ENCODE assay signal across 8 cellular contexts in the genomic region with DNA sequence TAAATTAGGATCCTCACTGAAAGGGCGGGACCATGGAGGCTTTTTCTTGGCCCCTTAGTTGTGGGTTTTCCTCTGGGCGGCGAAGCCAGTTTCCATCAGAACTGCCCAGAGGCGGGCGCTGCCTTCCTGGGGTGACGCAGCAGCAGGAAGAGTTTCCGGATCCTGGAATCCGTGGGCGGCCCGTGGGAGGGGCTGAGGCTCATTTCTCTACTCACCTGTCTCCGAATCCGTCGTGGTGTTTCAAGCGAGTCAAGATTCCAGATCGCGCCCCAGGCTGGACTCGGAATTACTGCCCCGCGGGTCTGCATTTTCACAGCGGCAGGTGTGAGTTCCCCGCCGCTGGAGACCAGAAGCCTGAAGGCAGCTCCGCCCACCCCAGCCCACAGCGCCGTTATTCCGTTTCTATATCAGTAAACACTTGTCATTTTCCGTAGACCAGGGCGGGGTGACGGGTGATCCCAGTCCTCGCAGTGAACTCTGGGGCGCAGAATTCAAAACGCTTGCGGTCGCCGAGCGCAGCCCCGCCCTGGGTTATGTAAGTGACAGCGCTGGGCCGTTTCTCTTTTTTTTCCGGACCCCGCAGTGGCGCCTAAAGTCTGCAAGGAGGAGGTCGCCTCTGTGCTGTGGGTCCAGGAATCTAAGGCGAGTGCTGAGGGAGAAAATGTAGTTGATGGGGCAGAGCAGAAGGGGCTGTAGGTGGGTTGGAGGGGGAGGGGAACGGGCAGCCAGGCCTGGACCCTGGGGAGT. TPM values are rescaled to one million over a fixed set of nuclear protein-coding genes. Genes with fewer than 3 reads are reported as not detected.
DNase-seq lines count a peak whose midpoint lies in the region; ATAC-seq and TF ChIP-seq lines count a peak whose summit lies in the region.

No MANE protein-coding gene starts in this region.

- H3K36me3 ChIP-seq in H7 (replicated peaks; ENCODE audit: control insufficient read depth, insufficient read depth, low read length) = no peaks in the 10 kb centered on the region
- no peaks in the 10 kb centered on the region for H3K36me3 ChIP-seq in neuron (ENCODE audit: insufficient read depth, low read length)

- H3K4me3 ChIP-seq in H7 (ENCODE audit: insufficient read depth, low read depth, low read length) = peak overlapping the region; percentile 64
- H3K4me3 ChIP-seq in neuron (ENCODE audit: low read length) = peak overlapping the region; percentile 69

- TF ChIP-seq CTCF in foreskin keratinocyte (conservative IDR thresholded peaks at IDR 0.05) = no peak

- peaks cover 2% of the 10 kb centered on the region for H3K4me1 ChIP-seq in foreskin keratinocyte
- peaks cover 4% of the 10 kb centered on the region for H3K4me1 ChIP-seq in neuron (ENCODE audit: insufficient read depth, low read length)

- peak overlapping the region; percentile 74 for H2AFZ ChIP-seq in neuron (ENCODE audit: low read depth, low read length)

- peak; percentile 85 for DNase-seq in EH (ENCODE audit: low read depth)
- DNase-seq in H7 = peak; percentile 70
- peak; percentile 93 for DNase-seq in M059J (ENCODE audit: low read depth)
- DNase-seq in SHP77 treated with DMSO at 0.1 percent for 48 hours (lab: John Stamatoyannopoulos, UW) = peak; percentile 77
- peak; percentile 81 for DNase-seq in activated gamma-delta T cell (lab: John Stamatoyannopoulos, UW)
- peak; percentile 69 to 82 for DNase-seq in foreskin keratinocyte
- peak; percentile 62 for DNase-seq in stromal cell of bone marrow (ENCODE audit: low read depth)

- no peaks in the 10 kb centered on the region for H3K9me3 ChIP-seq in neuron (ENCODE audit: low read length)

- peak; percentile 85 for ATAC-seq in foreskin keratinocyte

- H3K27me3 ChIP-seq in H7 (ENCODE audit: control insufficient read depth, insufficient read depth, low read length) (no peaks in the 10 kb centered on the region), foreskin keratinocyte (no peaks in the 10 kb centered on the region), neuron (ENCODE audit: insufficient read depth, low read length) (no peaks in the 10 kb centered on the region)

- peak overlapping the region; percentile 95 for H3K27ac ChIP-seq in foreskin keratinocyte

RNA-seq across cellular contexts. Expression of a gene that starts 27.2 kb away (rescaled TPM):
- total RNA-seq in H7 (2014; rRNA removed; shearing (Covaris generic)) = 4,433 and 5,140 TPM in 2 replicates
- 0.39 TPM in 1 of 2 replicates, not detected in the other for total RNA-seq in M059J (2014; rRNA removed; shearing (Covaris generic))
- total RNA-seq in foreskin keratinocyte = 0.61 and 0.71 TPM in 2 replicates
- 0.90 and 1.1 TPM in 2 replicates for polyA plus RNA-seq in foreskin keratinocyte

RNA-seq across cellular contexts. Expression of a gene that starts 39.3 kb away (rescaled TPM):
- 26.8 and 34.3 TPM in 2 replicates for total RNA-seq in H7 (2014; rRNA removed; shearing (Covaris generic))
- total RNA-seq in M059J (2014; rRNA removed; shearing (Covaris generic)) = 84.1 and 130 TPM in 2 replicates
- total RNA-seq in foreskin keratinocyte = 43.9 and 51.7 TPM in 2 replicates
- 29.8 and 38.4 TPM in 2 replicates for polyA plus RNA-seq in foreskin keratinocyte

RNA-seq across cellular contexts. Expression of a gene that starts 40.1 kb away (rescaled TPM):
- 54.0 and 74.8 TPM in 2 replicates for total RNA-seq in H7 (2014; rRNA removed; shearing (Covaris generic))
- 25.5 and 25.9 TPM in 2 replicates for total RNA-seq in M059J (2014; rRNA removed; shearing (Covaris generic))
- 18.4 and 21.8 TPM in 2 replicates for total RNA-seq in foreskin keratinocyte
- 16.7 and 18.5 TPM in 2 replicates for polyA plus RNA-seq in foreskin keratinocyte

RNA-seq across cellular contexts. Expression of a gene that starts 58.9 kb away (rescaled TPM):
- total RNA-seq in H7 (2014; rRNA removed; shearing (Covaris generic)) = 0.07 TPM in 1 of 2 replicates, not detected in the other
- total RNA-seq in M059J (2014; rRNA removed; shearing (Covaris generic)) = not detected in 2 replicates
- not detected in 2 replicates for total RNA-seq in foreskin keratinocyte
- not detected in 2 replicates for polyA plus RNA-seq in foreskin keratinocyte

Comparison
In these comparisons a context has a peak if more than half of its experiments do, and no peak if none do; other contexts are left out.
1. Peak in every context shown above with its lines: DNase-seq, ATAC-seq, H3K4me3 ChIP-seq and H3K27ac ChIP-seq.
2. RNA of a gene that starts 27.2 kb away (total RNA-seq): 4,433 to 5,140 TPM in H7; 0.61 to 0.71 TPM in foreskin keratinocyte and 0.39 TPM in M059J; every median in the first group is over 1,000 times any median in the second.